In genomic region chr11:48045536-48045935, GRCh38 we compare ENCODE assay signal across 13 cellular contexts.
"Had no signal": no experiment of that assay in that cellular context is flagged by ENCODE, and none has a peak within 500 bp of the region (broad histone marks: within the 10 kb centered on the region; RNA-seq: fewer than 3 reads in every experiment).

No MANE protein-coding gene starts in this region.

- H3K9me3 Mint-ChIP-seq: brain, memory B cell, nephron progenitor cell had no signal

- H3K4me3 ChIP-seq: adrenal gland, left lung, tibial artery, vagina had no signal

- H3K4me1 ChIP-seq: adrenal gland had no signal

- DNase-seq: activated naive CD4-positive, alpha-beta T cell treated with anti-CD3 and anti-CD28 coated beads, Interleukin-2, amount 50 U/mL, for 16 hours; adrenal gland; cerebellar nuclear complex; foreskin keratinocyte; head of caudate nucleus; left lung; nephron progenitor cell; stimulated activated CD4-positive, alpha-beta T cell treated with anti-CD3 and anti-CD28 coated beads, Interleukin-4, amount 100 ng/mL, for 1 hour; stimulated activated CD8-positive, alpha-beta memory T cell treated with anti-CD3 and anti-CD28 coated beads, Interleukin-4, amount 100 ng/mL, for 48 hours; tibial artery had no signal

- H3K27me3 Mint-ChIP-seq: brain had no signal

- ATAC-seq: foreskin keratinocyte, left lung had no signal

- H3K27me3 ChIP-seq: adrenal gland, foreskin keratinocyte, left lung, tibial artery, vagina had no signal

- H3K27ac Mint-ChIP-seq: brain, memory B cell, nephron progenitor cell had no signal

- H3K36me3 ChIP-seq: adrenal gland, left lung, tibial artery, vagina had no signal

- H3K27ac ChIP-seq: adrenal gland, foreskin keratinocyte, tibial artery, vagina had no signal

- H3K9me3 ChIP-seq: adrenal gland, left lung, tibial artery, vagina had no signal

- H3K4me3 Mint-ChIP-seq: brain, memory B cell, nephron progenitor cell had no signal
